1 cellular context compared by ENCODE assay signal in genomic region chr17:77438241-77439204, GRCh38.
TF ChIP-seq lines count a peak whose summit lies in the region.

No MANE protein-coding gene starts in this region.

TF ChIP-seq in HepG2, 621 proteins besides CTCF, POLR2A, EP300 and RAD21 (continued from another document):
- TF ChIP-seq DMTF1 (CRISPR knock-in tag; IDR thresholded peaks at IDR 0.05) (no peak), ZNF224 (CRISPR knock-in tag; IDR thresholded peaks at IDR 0.05) (no peak), SKIL (CRISPR knock-in tag; IDR thresholded peaks at IDR 0.05; ENCODE audit: borderline replicate concordance) (no peak), ZBTB20 (CRISPR knock-in tag; IDR thresholded peaks at IDR 0.05; ENCODE audit: borderline replicate concordance, low read depth) (no peak), SAFB2 (CRISPR knock-in tag; IDR thresholded peaks at IDR 0.05; ENCODE audit: borderline replicate concordance, low read depth) (no peak), CHD4 (IDR thresholded peaks at IDR 0.05; ENCODE audit: borderline replicate concordance, low read length) (no peak), ZNF766 (CRISPR knock-in tag; IDR thresholded peaks at IDR 0.05; ENCODE audit: borderline replicate concordance) (no peak), ZNF619 (CRISPR knock-in tag; IDR thresholded peaks at IDR 0.05) (no peak), ZBTB43 (CRISPR knock-in tag; conservative IDR thresholded peaks at IDR 0.05) (no peak), BCL6 (CRISPR knock-in tag; IDR thresholded peaks at IDR 0.05) (no peak), SMAD3 (CRISPR knock-in tag; IDR thresholded peaks at IDR 0.05) (no peak), ZNF788 (CRISPR knock-in tag; IDR thresholded peaks at IDR 0.05; ENCODE audit: borderline replicate concordance) (no peak), ZNF558 (CRISPR knock-in tag; IDR thresholded peaks at IDR 0.05; ENCODE audit: borderline replicate concordance) (no peak), ZNF790 (CRISPR knock-in tag; IDR thresholded peaks at IDR 0.05; ENCODE audit: borderline replicate concordance) (no peak), THAP8 (CRISPR knock-in tag; IDR thresholded peaks at IDR 0.05; ENCODE audit: borderline replicate concordance) (no peak), ASH2L (IDR thresholded peaks at IDR 0.05; ENCODE audit: insufficient read length, low read depth, low read length) (no peak)
TF ChIP-seq in HepG2: peak in this region for 0.
